Comparison of ENCODE assay signal across 15 cellular contexts in the genomic region with DNA sequence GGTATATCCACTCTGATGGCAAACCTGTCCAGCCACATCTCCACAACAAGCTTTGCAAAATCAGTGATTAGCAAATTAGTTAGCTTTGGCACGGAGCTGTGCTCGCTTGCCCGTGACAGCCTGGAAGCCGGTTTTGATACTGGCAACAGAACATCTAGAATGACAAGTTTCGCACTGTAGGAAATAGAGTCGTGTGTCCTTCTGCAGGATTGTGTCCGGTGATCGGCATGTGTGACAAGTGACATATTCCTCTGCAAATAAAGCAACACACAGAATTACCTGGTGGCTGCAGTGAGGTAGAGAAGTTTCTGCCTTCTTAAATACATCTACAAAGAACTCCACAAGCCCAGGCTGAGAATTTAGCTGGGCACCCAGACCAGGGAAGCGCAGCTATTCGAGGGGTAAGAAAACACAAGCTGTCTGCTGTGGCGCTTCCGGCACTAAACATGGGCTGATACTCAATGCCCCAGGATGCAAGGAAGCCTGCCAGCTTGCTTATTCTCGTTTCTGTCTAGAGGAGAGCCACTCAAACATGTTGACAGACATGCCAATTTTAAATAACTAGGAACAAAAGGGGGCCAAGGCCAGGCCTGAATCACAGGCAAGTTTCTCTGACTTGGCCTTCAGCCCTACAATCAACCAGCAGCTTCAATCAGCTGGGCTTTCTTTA. TPM values are rescaled to one million over a fixed set of nuclear protein-coding genes. Genes with fewer than 3 reads are reported as not detected.
DNase-seq lines count a peak whose midpoint lies in the region; ATAC-seq, FAIRE-seq and TF ChIP-seq lines count a peak whose summit lies in the region.
"Had no signal": no experiment of that assay in that cellular context is flagged by ENCODE, and none has a peak within 500 bp of the region (broad histone marks: within the 10 kb centered on the region; RNA-seq: fewer than 3 reads in every experiment).

No MANE protein-coding gene starts in this region.

- no peak for DNase-seq in stimulated activated naive CD8-positive, alpha-beta T cell treated with anti-CD3 and anti-CD28 coated beads, Interleukin-15, Interleukin-2, amounts not matched to agents 100 U/mL and 50 U/mL, for 24 hours
- no peak for DNase-seq in right atrium auricular region (ENCODE audit: low spot score)
- no peak for DNase-seq in RPMI8226
- no peak for DNase-seq in glomerular visceral epithelial cell (ENCODE audit: extremely low spot score)
- DNase-seq in HAP-1 (ENCODE audit: low spot score in 2 of 2): no peak
- no peak for DNase-seq in urothelium cell line (ENCODE audit: low spot score)
- DNase-seq: activated effector memory CD4-positive, alpha-beta T cell treated with Interleukin-2 at 50 U/mL for 16 hours; GOT3; SIG-M5; WERI-Rb-1 had no signal

- H3K36me3 Mint-ChIP-seq in stimulated activated naive CD8-positive, alpha-beta T cell treated with anti-CD3 and anti-CD28 coated beads, Interleukin-15, Interleukin-2, amounts not matched to agents 100 ng/mL and 50 ng/mL, for 24 hours (ENCODE audit: low read depth): peaks cover 82% of the 10 kb centered on the region

- H3K4me1 Mint-ChIP-seq in stimulated activated naive CD8-positive, alpha-beta T cell treated with anti-CD3 and anti-CD28 coated beads, Interleukin-15, Interleukin-2, amounts not matched to agents 100 ng/mL and 50 ng/mL, for 24 hours (ENCODE audit: low read depth): peaks cover 6% of the 10 kb centered on the region

- peaks cover 0 to 24% of the 10 kb centered on the region in 2 donors for H3K4me1 ChIP-seq in right atrium auricular region
- H3K4me1 ChIP-seq in HAP-1: no peaks in the 10 kb centered on the region

- H3K27me3 ChIP-seq in right atrium auricular region: no peaks in the 10 kb centered on the region
- H3K27me3 ChIP-seq in HAP-1 (ENCODE audit: low read depth): no peaks in the 10 kb centered on the region
- H3K27me3 ChIP-seq: BLaER1 treated with 17β-estradiol and CSF1 and Interleukin-3, amounts not matched to agents 10 nM and 100 nM; upper lobe of left lung had no signal

- H3K27ac Mint-ChIP-seq in stimulated activated naive CD8-positive, alpha-beta T cell treated with anti-CD3 and anti-CD28 coated beads, Interleukin-15, Interleukin-2, amounts not matched to agents 100 ng/mL and 50 ng/mL, for 24 hours: peak overlapping the region; percentile 49

- H3K4me3 ChIP-seq in right atrium auricular region (no peak overlapping the region), HAP-1 (no peak overlapping the region)
- H3K4me3 ChIP-seq: BLaER1 treated with 17β-estradiol and CSF1 and Interleukin-3, amounts not matched to agents 10 nM and 100 nM; K562; upper lobe of left lung had no signal

- H3K9me3 ChIP-seq in right atrium auricular region (no peaks in the 10 kb centered on the region), HAP-1 (no peaks in the 10 kb centered on the region)
- H3K9me3 ChIP-seq: BLaER1 treated with 17β-estradiol and CSF1 and Interleukin-3, amounts not matched to agents 10 nM and 100 nM; upper lobe of left lung had no signal

- no peaks in the 10 kb centered on the region for H3K27me3 Mint-ChIP-seq in stimulated activated naive CD8-positive, alpha-beta T cell treated with anti-CD3 and anti-CD28 coated beads, Interleukin-15, Interleukin-2, amounts not matched to agents 100 ng/mL and 50 ng/mL, for 24 hours

- in situ Hi-C loops in HAP-1 (cut with MboI; ENCODE audit: low sequenced_read_pairs): no loop called here

- ATAC-seq in stimulated activated naive CD8-positive, alpha-beta T cell treated with anti-CD3 and anti-CD28 coated beads, Interleukin-15, Interleukin-2, amounts not matched to agents 100 U/mL and 50 U/mL, for 24 hours: no peak
- ATAC-seq: K562 had no signal

- no peak overlapping the region for H3K4me3 Mint-ChIP-seq in stimulated activated naive CD8-positive, alpha-beta T cell treated with anti-CD3 and anti-CD28 coated beads, Interleukin-15, Interleukin-2, amounts not matched to agents 100 ng/mL and 50 ng/mL, for 24 hours

- no peaks in the 10 kb centered on the region for H3K9me3 Mint-ChIP-seq in stimulated activated naive CD8-positive, alpha-beta T cell treated with anti-CD3 and anti-CD28 coated beads, Interleukin-15, Interleukin-2, amounts not matched to agents 100 ng/mL and 50 ng/mL, for 24 hours

- peak overlapping the region; percentile 92 for H3K27ac ChIP-seq in VCaP
- peak overlapping the region; percentile 50 to 62 for H3K27ac ChIP-seq in right atrium auricular region
- H3K27ac ChIP-seq: BLaER1 treated with 17β-estradiol and CSF1 and Interleukin-3, amounts not matched to agents 10 nM and 100 nM; WERI-Rb-1 had no signal

- FAIRE-seq in urothelium cell line (lab: Jason Lieb, UNC): no peak
- FAIRE-seq: K562 had no signal

- TF ChIP-seq CTCF in VCaP (conservative IDR thresholded peaks at IDR 0.05) (no peak), right atrium auricular region (IDR thresholded peaks at IDR 0.05) (no peak)

- H3K36me3 ChIP-seq in right atrium auricular region: peaks cover 71% of the 10 kb centered on the region
- peaks cover 82% of the 10 kb centered on the region for H3K36me3 ChIP-seq in HAP-1 (replicated peaks)

RNA-seq across cellular contexts. Expression of gene EIF2S2, which starts 22.3 kb away (rescaled TPM):
- 10 to 100 TPM; 35.1 to 35.6 TPM for total RNA-seq in right atrium auricular region
